ENCODE assay signal across 9 cellular contexts in genomic region chr1:241610056-241610815, GRCh38. TPM values are rescaled to one million over a fixed set of nuclear protein-coding genes. Genes with fewer than 3 reads are reported as not detected.
A peak's percentile ranks its signal among the peaks of the same experiment; 100 is the strongest.
DNase-seq lines count a peak whose midpoint lies in the region; ATAC-seq and TF ChIP-seq lines count a peak whose summit lies in the region.
"Had no signal": no experiment of that assay in that cellular context is flagged by ENCODE, and none has a peak within 500 bp of the region (broad histone marks: within the 10 kb centered on the region; RNA-seq: fewer than 3 reads in every experiment).

No MANE protein-coding gene starts in this region.

- H3K4me1 ChIP-seq in prostate gland (replicated peaks): no peaks in the 10 kb centered on the region

- H3K36me3 ChIP-seq in prostate gland: no peaks in the 10 kb centered on the region

- no peak overlapping the region for H3K27ac ChIP-seq in prostate gland

- no peak overlapping the region for H3K4me3 ChIP-seq in LNCaP clone FGC (ENCODE audit: low read depth, low read length)
- no peak overlapping the region for H3K4me3 ChIP-seq in epithelial cell of esophagus (ENCODE audit: low read length)
- no peak overlapping the region for H3K4me3 ChIP-seq in prostate gland

- no peaks in the 10 kb centered on the region for H3K27me3 ChIP-seq in prostate gland (replicated peaks; ENCODE audit: insufficient read depth)

- ATAC-seq in GM18858 (IDR thresholded peaks at IDR 0.05; ENCODE audit: unreplicated experiment): no peak
- ATAC-seq in GM21619 (IDR thresholded peaks at IDR 0.05; ENCODE audit: unreplicated experiment): no peak

- TF ChIP-seq CTCF in LNCaP clone FGC (IDR thresholded peaks at IDR 0.05; ENCODE audit: control insufficient read depth, extremely low read depth, insufficient read depth) (no peak), epithelial cell of esophagus (IDR thresholded peaks at IDR 0.05; ENCODE audit: insufficient read depth, low read depth, low read length, missing control alignments) (no peak), prostate gland (IDR thresholded peaks at IDR 0.05) (no peak)

- H3K9me3 ChIP-seq in prostate gland: no peaks in the 10 kb centered on the region

- TF ChIP-seq POLR2A in prostate gland (IDR thresholded peaks at IDR 0.05): no peak

- 32% methylated on average over 8 of the region's 8 CpGs for WGBS in prostate gland

- peak; percentile 95 for DNase-seq in LNCaP clone FGC (ENCODE audit: low read depth)
- peak; percentile 29 for DNase-seq in NCI-H510A treated with DMSO at 0.1 percent for 48 hours (lab: John Stamatoyannopoulos, UW)
- peak; percentile 65 for DNase-seq in epithelial cell of esophagus (ENCODE audit: low read depth)
- peak; percentile 57 for DNase-seq in prostate gland (ENCODE audit: low spot score)
- DNase-seq in SK-N-DZ (ENCODE audit: low spot score): no peak
- DNase-seq: KG1 had no signal

- intact Hi-C loops in prostate gland (cut with DNase I): loop anchor here (10.0 kb wide), 2 partner anchors 225 to 395 kb away; no protein-coding TSS in a partner anchor

RNA-seq across cellular contexts. Expression of gene CHML, which starts 29.9 kb away (rescaled TPM):
- total RNA-seq in prostate gland: 10 to 100 TPM in 1 of 2 donors, 1 to 10 TPM in 1; 3.0 to 18.9 TPM
- 35.4 and 36.5 TPM in 2 replicates for polyA plus RNA-seq in SK-N-DZ (2014; cell fraction: cytosol; rRNA removed)
- polyA plus RNA-seq in SK-N-DZ (2014; cell fraction: nucleus; rRNA removed): 31.4 and 34.0 TPM in 2 replicates

RNA-seq across cellular contexts. Expression of gene OPN3, which starts 29.9 kb away (rescaled TPM):
- 10 to 100 TPM; 12.3 to 32.8 TPM for total RNA-seq in prostate gland
- 6.1 and 8.0 TPM in 2 replicates for polyA plus RNA-seq in SK-N-DZ (2014; cell fraction: cytosol; rRNA removed)
- polyA plus RNA-seq in SK-N-DZ (2014; cell fraction: nucleus; rRNA removed): 4.5 and 12.2 TPM in 2 replicates

RNA-seq across cellular contexts. Expression of gene WDR64, which starts 41.8 kb away (rescaled TPM):
- under 1 TPM in 1 of 2 donors, not detected in 1; 0.91 TPM for total RNA-seq in prostate gland
- polyA plus RNA-seq in SK-N-DZ (2014; cell fraction: cytosol; rRNA removed): not detected in 2 replicates
- polyA plus RNA-seq in SK-N-DZ (2014; cell fraction: nucleus; rRNA removed): not detected in 2 replicates
- total RNA-seq: activated T-helper 1 cell treated with anti-CD3 and anti-CD28 coated beads, Interleukin-12 subunit alpha, Interleukin-12 subunit beta, Interleukin-2, Interleukin-4 antibody, amounts not matched to agents 30 ng/mL and 10 ng/mL and 1 ng/mL, durations not matched to agents 14 hours and 24 hours and 36 hours had no signal
